In the genomic region with DNA sequence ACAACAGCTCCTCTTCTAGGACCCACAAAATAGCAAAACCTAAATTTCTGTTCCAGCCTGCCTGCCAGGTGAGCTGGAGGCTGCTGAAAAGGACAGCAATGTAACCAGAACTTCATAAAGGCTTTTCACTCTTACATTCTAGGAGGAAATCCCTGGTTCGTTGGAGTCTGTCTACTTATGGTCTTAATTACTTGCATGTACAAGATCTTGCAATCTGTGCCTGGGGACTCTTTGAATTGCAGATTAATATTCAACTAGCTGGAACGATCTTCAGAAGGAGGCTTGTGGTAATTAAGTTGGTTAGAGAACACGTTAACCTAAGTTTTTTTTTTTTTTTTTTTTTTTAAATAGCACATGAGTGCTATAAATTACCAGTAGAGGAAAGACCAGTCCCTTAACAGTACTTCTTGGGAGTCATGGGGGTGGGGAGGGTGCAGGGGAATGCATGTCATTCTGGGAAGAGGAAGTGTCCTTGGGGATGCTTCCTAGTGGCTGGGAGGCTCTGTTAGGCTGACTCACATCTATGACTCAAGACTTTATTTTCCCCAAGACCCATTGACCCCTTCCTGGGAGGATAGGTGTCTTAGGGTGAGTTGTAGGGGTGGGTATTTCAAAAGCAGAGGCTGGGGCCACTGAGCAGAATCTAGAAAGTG, we compare ENCODE assay signal across 15 cellular contexts.
DNase-seq lines count a peak whose midpoint lies in the region; TF ChIP-seq lines count a peak whose summit lies in the region.
"Had no signal": no experiment of that assay in that cellular context is flagged by ENCODE, and none has a peak within 500 bp of the region (broad histone marks: within the 10 kb centered on the region; RNA-seq: fewer than 3 reads in every experiment).

No MANE protein-coding gene starts in this region.

- no peak overlapping the region for H3K27ac ChIP-seq in adrenal gland
- H3K27ac ChIP-seq: esophagus muscularis mucosa, psoas muscle, uterus had no signal

- no peaks in the 10 kb centered on the region for H3K36me3 ChIP-seq in adrenal gland (replicated peaks in 1 of 2)
- H3K36me3 ChIP-seq: esophagus muscularis mucosa, uterus had no signal

- H3K4me3 ChIP-seq in adrenal gland: no peak overlapping the region
- H3K4me3 ChIP-seq: esophagus muscularis mucosa, psoas muscle, uterus had no signal

- TF ChIP-seq POLR2A in adrenal gland (IDR thresholded peaks at IDR 0.05): no peak

- TF ChIP-seq CTCF in adrenal gland (IDR thresholded peaks at IDR 0.05): no peak

- no peaks in the 10 kb centered on the region for H3K27me3 ChIP-seq in adrenal gland
- H3K27me3 ChIP-seq: uterus had no signal

- peak; percentile 30 for DNase-seq in CD1c-positive myeloid dendritic cell (ENCODE audit: extremely low spot score)
- DNase-seq in LHCN-M2 (ENCODE audit: low read depth): peak; percentile 2
- DNase-seq in adrenal gland: peak; percentile 41 to 74 (median 56)
- peak; percentile 93 for DNase-seq in kidney tubule cell (ENCODE audit: low spot score)
- DNase-seq in NCI-H1436 treated with DMSO at 0.1 percent for 48 hours (lab: John Stamatoyannopoulos, UW): no peak
- DNase-seq in NCI-H446 (lab: John Stamatoyannopoulos, UW): no peak
- no peak for DNase-seq in cerebellar nuclear complex (lab: John Stamatoyannopoulos, UW)
- no peak for DNase-seq in SW480 (ENCODE audit: low spot score)
- DNase-seq: activated CD8-positive, alpha-beta memory T cell treated with anti-CD3 and anti-CD28 coated beads, Interleukin-2, amount 50 U/mL, for 48 hours; activated naive CD8-positive, alpha-beta T cell treated with anti-CD3 and anti-CD28 coated beads, Interleukin-2, amount 10 ng/mL, durations not matched to agents 7 days and 5 days; H7; NCI-H1417; psoas muscle; uterus had no signal

- H3K4me1 ChIP-seq in adrenal gland (replicated peaks in 1 of 2): no peaks in the 10 kb centered on the region
- H3K4me1 ChIP-seq: esophagus muscularis mucosa, psoas muscle, uterus had no signal

- intact Hi-C loops in adrenal gland (cut with DNase I): no loop called here

- no peaks in the 10 kb centered on the region for H3K9me3 ChIP-seq in adrenal gland (replicated peaks in 1 of 3)
- H3K9me3 ChIP-seq: esophagus muscularis mucosa, psoas muscle, uterus had no signal

- WGBS in adrenal gland, 4 donors: 25 to 37% (median 31%) methylated on average over 3 of the region's 3 CpGs

Comparison
In these comparisons a context has a peak if more than half of its experiments do, and no peak if none do; other contexts are left out.
1. DNase-seq: peak in CD1c-positive myeloid dendritic cell (single experiment), LHCN-M2 (single experiment), adrenal gland (7 of 7) and kidney tubule cell (single experiment); none in NCI-H1436 treated with DMSO at 0.1 percent for 48 hours (single experiment), NCI-H446 (0 of 2), cerebellar nuclear complex (0 of 2) and SW480 (single experiment).